In genomic region chr9:61853624-61854261, GRCh38 we compare ENCODE assay signal across 8 cellular contexts.
DNase-seq lines count a peak whose midpoint lies in the region; ATAC-seq and TF ChIP-seq lines count a peak whose summit lies in the region.
"Not testable (repeated sequence)": the region's sequence is repeated elsewhere in the genome, so short reads cannot be mapped to it uniquely, and the experiment has no call there.

No MANE protein-coding gene starts in this region.

- peak overlapping the region in 2 of 4 donors; percentile 32 to 59 for H3K27ac ChIP-seq in Peyer's patch
- peak overlapping the region in 1 of 2 donors; percentile 62 for H3K27ac ChIP-seq in coronary artery
- H3K27ac ChIP-seq in aorta (ENCODE audit: low read depth in 1 of 2, low read length in 2 of 2): not testable (repeated sequence)

- intact Hi-C loops in aorta (cut with DNase I): not testable (repeated sequence)

- 0% methylated on average over 12 to 17 of the region's 40 CpGs for WGBS in aorta, 2 donors

- not testable (repeated sequence) for TF ChIP-seq POLR2A in Peyer's patch (IDR thresholded peaks at IDR 0.05)

- H3K4me1 Mint-ChIP-seq in naive B cell: not testable (repeated sequence)

- H3K4me3 ChIP-seq in Peyer's patch: peak overlapping the region; percentile 18 to 40 (median 23)
- peak overlapping the region; percentile 40 for H3K4me3 ChIP-seq in coronary artery
- not testable (repeated sequence) for H3K4me3 ChIP-seq in aorta (ENCODE audit: low read length in 2 of 2)

- not testable (repeated sequence) for H3K9me3 Mint-ChIP-seq in naive B cell

- H3K4me1 ChIP-seq in Peyer's patch; aorta (ENCODE audit: control insufficient read depth in 1 of 2, insufficient read depth in 2 of 2, low read length in 2 of 2): not testable (repeated sequence)

- TF ChIP-seq CTCF in Peyer's patch (IDR thresholded peaks at IDR 0.05); coronary artery (IDR thresholded peaks at IDR 0.05): not testable (repeated sequence)

- peak; percentile 74 for ATAC-seq in GM19395 (IDR thresholded peaks at IDR 0.05; ENCODE audit: unreplicated experiment)
- ATAC-seq in HG02938 (IDR thresholded peaks at IDR 0.05; ENCODE audit: unreplicated experiment): peak; percentile 55
- peak; percentile 70 to 72 for ATAC-seq in naive B cell (ENCODE audit: low read depth in 2 of 2)
- ATAC-seq in aorta (ENCODE audit: low FRiP score): peak; percentile 80

- H3K36me3 Mint-ChIP-seq in naive B cell: not testable (repeated sequence)

- H3K27ac Mint-ChIP-seq in naive B cell: not testable (repeated sequence)

- H3K27me3 ChIP-seq in Peyer's patch; aorta (ENCODE audit: control insufficient read depth in 1 of 2, insufficient read depth in 2 of 2, low read length in 1 of 2): not testable (repeated sequence)

- H3K4me3 Mint-ChIP-seq in naive B cell: not testable (repeated sequence)

- not testable (repeated sequence) for H3K36me3 ChIP-seq in Peyer's patch; aorta (ENCODE audit: control insufficient read depth in 1 of 2, insufficient read depth in 2 of 2, low read length in 1 of 2)

- H3K27me3 Mint-ChIP-seq in naive B cell: not testable (repeated sequence)

- not testable (repeated sequence) for H3K9me3 ChIP-seq in Peyer's patch; aorta (ENCODE audit: control insufficient read depth, low read length)

- peak in 2 of 3 donors; percentile 71 to 95 for DNase-seq in Peyer's patch
- DNase-seq in activated CD8-positive, alpha-beta memory T cell treated with anti-CD3 and anti-CD28 coated beads, Interleukin-2, amount 50 U/mL, for 48 hours: peak; percentile 95
- DNase-seq in coronary artery (ENCODE audit: low spot score): not testable (repeated sequence)
- peak; percentile 77 for DNase-seq in naive B cell
- DNase-seq in stimulated activated CD4-positive, alpha-beta T cell treated with anti-CD3 and anti-CD28 coated beads, TNF-alpha, amount 100 ng/mL, for 1 hour (ENCODE audit: low read depth in 3 of 3, low spot score in 1 of 3): peak; percentile 67 to 74 (median 71)
- DNase-seq in aorta: peak; percentile 94 to 95
